Comparison of ENCODE assay signal across 8 cellular contexts in genomic region chr11:65525659-65526480, GRCh38. TPM values are rescaled to one million over a fixed set of nuclear protein-coding genes. Genes with fewer than 3 reads are reported as not detected.
A peak's percentile ranks its signal among the peaks of the same experiment; 100 is the strongest.
DNase-seq lines count a peak whose midpoint lies in the region; ATAC-seq and TF ChIP-seq lines count a peak whose summit lies in the region.

No MANE protein-coding gene starts in this region.

- peaks cover 20% of the 10 kb centered on the region for H3K36me3 Mint-ChIP-seq in T-helper 2 cell treated with Interferon-gamma antibody and Interleukin-4, amounts not matched to agents 5 μg/mL and 100 μg/mL, for 36 hours (ENCODE audit: low read depth)

- no peak for DNase-seq in T-helper 2 cell treated with Interferon-gamma antibody and Interleukin-4, amounts not matched to agents 5 μg/mL and 100 μg/mL, for 36 hours (ENCODE audit: low spot score)
- no peak for DNase-seq in foreskin keratinocyte
- no peak for DNase-seq in gastrocnemius medialis
- DNase-seq in activated CD4-positive, alpha-beta T cell treated with anti-CD3 and anti-CD28 coated beads for 1 hour: no peak
- no peak for DNase-seq in stimulated activated CD4-positive, alpha-beta T cell treated with anti-CD3 and anti-CD28 coated beads, Interleukin-2, amount 100 ng/mL, for 24 hours

- H3K4me3 Mint-ChIP-seq in T-helper 2 cell treated with Interferon-gamma antibody and Interleukin-4, amounts not matched to agents 5 μg/mL and 100 μg/mL, for 36 hours: peak overlapping the region; percentile 86

- peaks cover 41% of the 10 kb centered on the region for H3K4me1 Mint-ChIP-seq in T-helper 2 cell treated with Interferon-gamma antibody and Interleukin-4, amounts not matched to agents 5 μg/mL and 100 μg/mL, for 36 hours (ENCODE audit: low read depth)

- H3K9me3 Mint-ChIP-seq in T-helper 2 cell treated with Interferon-gamma antibody and Interleukin-4, amounts not matched to agents 5 μg/mL and 100 μg/mL, for 36 hours: no peaks in the 10 kb centered on the region

- no peaks in the 10 kb centered on the region for H3K27me3 Mint-ChIP-seq in T-helper 2 cell treated with Interferon-gamma antibody and Interleukin-4, amounts not matched to agents 5 μg/mL and 100 μg/mL, for 36 hours (ENCODE audit: low read depth)

- peaks cover 0 to 44% of the 10 kb centered on the region in 2 donors for H3K36me3 ChIP-seq in gastrocnemius medialis

- H3K27ac ChIP-seq in foreskin keratinocyte (peak overlapping the region; percentile 99), gastrocnemius medialis (peak overlapping the region; percentile 94 to 98 (median 97))

- TF ChIP-seq CTCF in GM12875 (IDR thresholded peaks at IDR 0.05; ENCODE audit: borderline replicate concordance, insufficient read depth, low read depth, low read length): no peak
- no peak for TF ChIP-seq CTCF in foreskin keratinocyte (conservative IDR thresholded peaks at IDR 0.05)
- no peak for TF ChIP-seq CTCF in gastrocnemius medialis (IDR thresholded peaks at IDR 0.05 in 4 of 5, conservative IDR thresholded peaks at IDR 0.05 in 1 of 5)

- H3K27ac Mint-ChIP-seq in T-helper 2 cell treated with Interferon-gamma antibody and Interleukin-4, amounts not matched to agents 5 μg/mL and 100 μg/mL, for 36 hours: peak overlapping the region; percentile 68

- H3K27me3 ChIP-seq in foreskin keratinocyte (no peaks in the 10 kb centered on the region), gastrocnemius medialis (no peaks in the 10 kb centered on the region)

- no peaks in the 10 kb centered on the region for H3K9me3 ChIP-seq in gastrocnemius medialis

- H3K4me3 ChIP-seq in GM12875 (ENCODE audit: low read depth, low read length) (peak overlapping the region; percentile 95), gastrocnemius medialis (peak overlapping the region; percentile 81 to 99 (median 94))

- in situ Hi-C loops in gastrocnemius medialis (cut with MboI; ENCODE audit: low sequenced_read_pairs in 4 of 4): no loop called here

- no peak for ATAC-seq in foreskin keratinocyte
- no peak for ATAC-seq in gastrocnemius medialis
- ATAC-seq in HG03520 (IDR thresholded peaks at IDR 0.05; ENCODE audit: unreplicated experiment): no peak
- ATAC-seq in HG03135 (IDR thresholded peaks at IDR 0.05; ENCODE audit: unreplicated experiment): no peak

- H3K4me1 ChIP-seq in foreskin keratinocyte (peaks cover 7% of the 10 kb centered on the region), gastrocnemius medialis (peaks cover 14 to 18% of the 10 kb centered on the region in 2 donors)

- intact Hi-C loops in gastrocnemius medialis (cut with DNase I; ENCODE audit: low total_unique reads): no loop called here

- no peak for TF ChIP-seq POLR2A in gastrocnemius medialis (IDR thresholded peaks at IDR 0.05)

RNA-seq across cellular contexts. Expression of gene SCYL1, which starts 1.0 kb away (rescaled TPM):
- total RNA-seq in foreskin keratinocyte (62.2 and 66.1 TPM in 2 replicates), gastrocnemius medialis (100 to 1,000 TPM; 120 to 162 (median 133) TPM)
- 62.0 and 62.8 TPM in 2 replicates for polyA plus RNA-seq in foreskin keratinocyte

RNA-seq across cellular contexts. Expression of gene MALAT1, which starts 27.0 kb away (rescaled TPM):
- total RNA-seq in foreskin keratinocyte (1,538 and 2,710 TPM in 2 replicates), gastrocnemius medialis (1,000 to 10,000 TPM in 3 of 4 donors, 100 to 1,000 TPM in 1; 874 to 6,745 (median 1,938) TPM)
- polyA plus RNA-seq in foreskin keratinocyte: 10.1 and 11.9 TPM in 2 replicates

RNA-seq across cellular contexts. Expression of gene LTBP3, which starts 32.3 kb away (rescaled TPM):
- total RNA-seq in foreskin keratinocyte (11.5 and 15.1 TPM in 2 replicates), gastrocnemius medialis (10 to 100 TPM; 18.5 to 56.6 (median 35.6) TPM)
- 14.8 and 19.3 TPM in 2 replicates for polyA plus RNA-seq in foreskin keratinocyte

RNA-seq across cellular contexts. Expression of gene ZNRD2, which starts 44.4 kb away (rescaled TPM):
- total RNA-seq in foreskin keratinocyte (77.3 and 78.6 TPM in 2 replicates), gastrocnemius medialis (10 to 100 TPM; 54.7 to 99.4 (median 75.3) TPM)
- polyA plus RNA-seq in foreskin keratinocyte: 119 and 123 TPM in 2 replicates

RNA-seq across cellular contexts. Expression of gene FAM89B, which starts 46.5 kb away (rescaled TPM):
- total RNA-seq in foreskin keratinocyte (21.2 and 32.0 TPM in 2 replicates), gastrocnemius medialis (100 to 1,000 TPM in 3 of 4 donors, 10 to 100 TPM in 1; 86.6 to 154 (median 119) TPM)
- polyA plus RNA-seq in foreskin keratinocyte: 31.4 and 45.1 TPM in 2 replicates
